In genomic region chr22:43094085-43094484, GRCh38 we compare ENCODE assay signal across 12 cellular contexts. TPM values are rescaled to one million over a fixed set of nuclear protein-coding genes. Genes with fewer than 3 reads are reported as not detected.
DNase-seq lines count a peak whose midpoint lies in the region; ATAC-seq and TF ChIP-seq lines count a peak whose summit lies in the region.
"Had no signal": no experiment of that assay in that cellular context is flagged by ENCODE, and none has a peak within 500 bp of the region (broad histone marks: within the 10 kb centered on the region; RNA-seq: fewer than 3 reads in every experiment).

No MANE protein-coding gene starts in this region.

- H3K36me3 Mint-ChIP-seq in CD14-positive monocyte: no peaks in the 10 kb centered on the region
- no peaks in the 10 kb centered on the region for H3K36me3 Mint-ChIP-seq in osteocyte (ENCODE audit: unreplicated experiment)

- H3K4me1 Mint-ChIP-seq in CD14-positive monocyte (peaks cover 32% of the 10 kb centered on the region), osteocyte (ENCODE audit: unreplicated experiment) (peaks cover 8% of the 10 kb centered on the region)

- DNase-seq in CD14-positive monocyte (ENCODE audit: low spot score) (peak; percentile 92), HL-60 (ENCODE audit: low read depth in 1 of 2, low spot score in 1 of 2) (peak; percentile 50 to 85), RWPE1 (ENCODE audit: low spot score) (no peak), left ventricle myocardium superior (peak; percentile 86), omental fat pad (ENCODE audit: low spot score) (no peak), osteocyte (ENCODE audit: extremely low spot score, unreplicated experiment) (no peak), spleen (no peak)
- DNase-seq in activated CD4-positive, alpha-beta T cell treated with anti-CD3 and anti-CD28 coated beads for 1 hour: no peak
- DNase-seq: activated naive CD8-positive, alpha-beta T cell treated with anti-CD3 and anti-CD28 coated beads, Interleukin-2, amount 10 ng/mL, durations not matched to agents 7 days and 5 days; GDM1; HCEC 1CT had no signal

- H3K27ac Mint-ChIP-seq in CD14-positive monocyte (peak overlapping the region; percentile 43 to 92 (median 79)), osteocyte (ENCODE audit: unreplicated experiment) (no peak overlapping the region)
- H3K27ac Mint-ChIP-seq: activated naive CD8-positive, alpha-beta T cell treated with anti-CD3 and anti-CD28 coated beads, Interleukin-2, amount 10 ng/mL, durations not matched to agents 7 days and 5 days had no signal

- H3K9me3 ChIP-seq in spleen: peaks cover 0 to 16% (median 12%) of the 10 kb centered on the region in 8 donors

- H3K36me3 ChIP-seq in spleen: no peaks in the 10 kb centered on the region

- ATAC-seq in left ventricle myocardium superior (peak; percentile 57), omental fat pad (ENCODE audit: low FRiP score) (no peak)

- TF ChIP-seq CTCF in CD14-positive monocyte (IDR thresholded peaks at IDR 0.05) (peak; percentile 49), HL-60 (IDR thresholded peaks at IDR 0.05; ENCODE audit: insufficient read depth, low read length) (peak; percentile 67), RWPE1 (conservative IDR thresholded peaks at IDR 0.05; ENCODE audit: low read depth) (no peak), omental fat pad (IDR thresholded peaks at IDR 0.05) (no peak), osteocyte (IDR thresholded peaks at IDR 0.05) (no peak), spleen (IDR thresholded peaks at IDR 0.05 in 8 of 11, conservative IDR thresholded peaks at IDR 0.05 in 3 of 11) (no peak)

- peaks cover 5 to 18% (median 10%) of the 10 kb centered on the region in 6 donors for H3K4me1 ChIP-seq in spleen

- H3K4me3 ChIP-seq in HL-60 (replicated peaks; ENCODE audit: insufficient read depth, low read length): no peak overlapping the region
- H3K4me3 ChIP-seq in spleen: no peak overlapping the region

- no peak overlapping the region for H3K4me3 Mint-ChIP-seq in CD14-positive monocyte
- H3K4me3 Mint-ChIP-seq in osteocyte (ENCODE audit: unreplicated experiment): no peak overlapping the region
- H3K4me3 Mint-ChIP-seq: activated naive CD8-positive, alpha-beta T cell treated with anti-CD3 and anti-CD28 coated beads, Interleukin-2, amount 10 ng/mL, durations not matched to agents 7 days and 5 days had no signal

- no peaks in the 10 kb centered on the region for H3K27me3 ChIP-seq in HL-60 (ENCODE audit: insufficient read depth, poor library complexity, severe bottlenecking)
- H3K27me3 ChIP-seq in spleen (replicated peaks in 1 of 7): no peaks in the 10 kb centered on the region

- H3K27me3 Mint-ChIP-seq in CD14-positive monocyte (ENCODE audit: low read depth in 3 of 3): peaks cover 1 to 2% (median 2%) of the 10 kb centered on the region in 3 donors
- no peaks in the 10 kb centered on the region for H3K27me3 Mint-ChIP-seq in osteocyte (ENCODE audit: unreplicated experiment)

- POLR2A ChIA-PET in RWPE1 (lab: Yijun Ruan, JAX; ENCODE audit: low non-redundant PET): interaction anchor here (0.5 kb wide), 1 partner anchor 19 kb away, joined by 4 read pairs; no protein-coding TSS in a partner anchor

- WGBS in spleen, 5 donors: 55 to 73% (median 60%) methylated on average over 6 to 7 of the region's 7 CpGs

- CTCF ChIA-PET in RWPE1 (lab: Yijun Ruan, JAX): interaction anchor here (0.6 to 0.7 kb wide), 3 partner anchors 227 to 314 kb away, joined by 3 to 4 read pairs (median 3); no protein-coding TSS in a partner anchor

- H3K27ac ChIP-seq in HL-60 (replicated peaks): no peak overlapping the region
- H3K27ac ChIP-seq in RWPE1: peak overlapping the region; percentile 34
- H3K27ac ChIP-seq in spleen: no peak overlapping the region

- intact Hi-C loops in CD14-positive monocyte (cut with micrococcal nuclease) (no loop called here), left ventricle myocardium superior (cut with micrococcal nuclease) (no loop called here), spleen (cut with DNase I; ENCODE audit: low total_unique reads) (no loop called here)

- TF ChIP-seq POLR2A in spleen (IDR thresholded peaks at IDR 0.05): no peak

- H3K9me3 Mint-ChIP-seq in CD14-positive monocyte (peaks cover 13 to 21% (median 17%) of the 10 kb centered on the region in 7 donors), osteocyte (ENCODE audit: unreplicated experiment) (no peaks in the 10 kb centered on the region)

RNA-seq across cellular contexts. Expression of gene TTLL1, which starts 4.9 kb away (rescaled TPM):
- polyA plus RNA-seq in CD14-positive monocyte (1 to 10 TPM; 5.6 to 6.0 TPM), spleen (1 to 10 TPM; 2.8 to 4.0 (median 3.5) TPM)
- total RNA-seq in left ventricle myocardium superior (6.2 TPM), omental fat pad (1 to 10 TPM; 2.2 to 5.3 (median 3.6) TPM), osteocyte (16.5 and 21.5 TPM in 2 replicates), spleen (1 to 10 TPM; 2.9 to 5.6 (median 3.7) TPM)

RNA-seq across cellular contexts. Expression of gene BIK, which starts 16.5 kb away (rescaled TPM):
- 1 to 10 TPM; 3.1 TPM for polyA plus RNA-seq in CD14-positive monocyte
- not detected for total RNA-seq in left ventricle myocardium superior
- total RNA-seq in omental fat pad: 1 to 10 TPM in 1 of 4 donors, under 1 TPM in 1, not detected in 2; 0.93 to 1.7 TPM
- total RNA-seq in osteocyte: not detected in 2 replicates
- 1 to 10 TPM; 1.1 to 6.8 (median 2.5) TPM for total RNA-seq in spleen
- 10 to 100 TPM in 1 of 3 donors, 1 to 10 TPM in 2; 2.0 to 14.2 (median 2.1) TPM for polyA plus RNA-seq in spleen
- total RNA-seq: frontal cortex had no signal

RNA-seq across cellular contexts. Expression of gene MCAT, which starts 49.1 kb away (rescaled TPM):
- polyA plus RNA-seq in CD14-positive monocyte: 1 to 10 TPM; 6.8 to 8.9 TPM
- 13.4 TPM for total RNA-seq in left ventricle myocardium superior
- total RNA-seq in omental fat pad: 10 to 100 TPM; 19.3 to 28.6 (median 25.2) TPM
- total RNA-seq in osteocyte: 16.5 and 16.6 TPM in 2 replicates
- total RNA-seq in spleen: 10 to 100 TPM in 5 of 7 donors, 1 to 10 TPM in 2; 8.3 to 25.3 (median 11.3) TPM
- polyA plus RNA-seq in spleen: 10 to 100 TPM in 2 of 3 donors, 1 to 10 TPM in 1; 7.6 to 13.0 (median 11.7) TPM

RNA-seq across cellular contexts. Expression of gene TSPO, which starts 57.3 kb away (rescaled TPM):
- polyA plus RNA-seq in CD14-positive monocyte (1,000 to 10,000 TPM; 2,230 to 2,663 TPM), spleen (100 to 1,000 TPM; 115 to 182 (median 122) TPM)
- total RNA-seq in left ventricle myocardium superior (119 TPM), omental fat pad (100 to 1,000 TPM; 370 to 615 (median 577) TPM), osteocyte (70.6 and 73.3 TPM in 2 replicates), spleen (100 to 1,000 TPM in 6 of 7 donors, 10 to 100 TPM in 1; 90.1 to 596 (median 199) TPM)

Comparison
In these comparisons a context has a peak if more than half of its experiments do, and no peak if none do; other contexts are left out.
1. DNase-seq: peak in CD14-positive monocyte (single experiment), HL-60 (2 of 2) and left ventricle myocardium superior (single experiment); none in RWPE1 (single experiment), omental fat pad (single experiment), osteocyte (single experiment), activated CD4-positive, alpha-beta T cell treated with anti-CD3 and anti-CD28 coated beads for 1 hour (single experiment) and spleen (single experiment).
2. CTCF ChIP-seq: peak in CD14-positive monocyte (single experiment) and HL-60 (single experiment); none in RWPE1 (single experiment), omental fat pad (0 of 3), osteocyte (single experiment) and spleen (0 of 11).